ENCODE assay signal across 22 cellular contexts in genomic region chr1:95176859-95177258, GRCh38.
"Had no signal": no experiment of that assay in that cellular context is flagged by ENCODE, and none has a peak within 500 bp of the region (broad histone marks: within the 10 kb centered on the region; RNA-seq: fewer than 3 reads in every experiment).

No MANE protein-coding gene starts in this region.

- H3K27ac Mint-ChIP-seq: activated naive CD4-positive, alpha-beta T cell treated with anti-CD3 and anti-CD28 coated beads, Interleukin-2, amount 50 U/mL, for 72 hours; activated T-cell treated with anti-CD3 and anti-CD28 coated beads, Interleukin-2, amount 50 U/mL, for 24 hours; activated T-helper 17 cell treated with anti-CD3 and anti-CD28 coated beads, Interleukin-2, amount 50 U/mL, for 72 hours; brain; dendritic cell treated with granulocyte-macrophage colony-stimulating factor and Interleukin-4, amounts not matched to agents 40 ng/mL and 50 ng/mL, for 4 days had no signal

- DNase-seq: activated T-cell treated with anti-CD3 and anti-CD28 coated beads, Interleukin-2, amount 50 U/mL, for 24 hours; aorta; effector CD8-positive, alpha-beta T cell; foreskin keratinocyte; left ventricle myocardium superior; mesendoderm; mucosa of descending colon; occipital lobe; posterior cingulate gyrus; small intestine; stimulated activated CD4-positive, alpha-beta T cell treated with anti-CD3 and anti-CD28 coated beads, Interleukin-2, amount 100 ng/mL, for 24 hours; stimulated activated naive CD4-positive, alpha-beta T cell; T-helper 1 cell; upper lobe of left lung had no signal

- H3K4me3 Mint-ChIP-seq: activated T-cell treated with anti-CD3 and anti-CD28 coated beads, Interleukin-2, amount 50 U/mL, for 24 hours; activated T-helper 17 cell treated with anti-CD3 and anti-CD28 coated beads, Interleukin-2, amount 50 U/mL, for 72 hours; brain; dendritic cell treated with granulocyte-macrophage colony-stimulating factor and Interleukin-4, amounts not matched to agents 40 ng/mL and 50 ng/mL, for 4 days; neural crest cell had no signal

- H3K9me3 Mint-ChIP-seq: activated naive CD4-positive, alpha-beta T cell treated with anti-CD3 and anti-CD28 coated beads, Interleukin-2, amount 50 U/mL, for 72 hours; activated T-cell treated with anti-CD3 and anti-CD28 coated beads, Interleukin-2, amount 50 U/mL, for 24 hours; dendritic cell treated with granulocyte-macrophage colony-stimulating factor and Interleukin-4, amounts not matched to agents 40 ng/mL and 50 ng/mL, for 4 days had no signal

- H3K36me3 Mint-ChIP-seq: activated naive CD4-positive, alpha-beta T cell treated with anti-CD3 and anti-CD28 coated beads, Interleukin-2, amount 50 U/mL, for 72 hours had no signal

- ATAC-seq: activated naive CD4-positive, alpha-beta T cell treated with anti-CD3 and anti-CD28 coated beads, Interleukin-2, amount 50 U/mL, for 72 hours; activated T-helper 17 cell treated with anti-CD3 and anti-CD28 coated beads, Interleukin-2, amount 50 U/mL, for 72 hours; foreskin keratinocyte; left ventricle myocardium superior; mucosa of descending colon; sciatic nerve had no signal

- H3K4me1 ChIP-seq: foreskin keratinocyte had no signal

- H3K27ac ChIP-seq: foreskin keratinocyte, hepatocyte, thoracic aorta, upper lobe of left lung had no signal

- H3K9me3 ChIP-seq: mucosa of descending colon, thoracic aorta, upper lobe of left lung had no signal

- H3K27me3 Mint-ChIP-seq: activated T-helper 17 cell treated with anti-CD3 and anti-CD28 coated beads, Interleukin-2, amount 50 U/mL, for 72 hours; dendritic cell treated with granulocyte-macrophage colony-stimulating factor and Interleukin-4, amounts not matched to agents 40 ng/mL and 50 ng/mL, for 4 days had no signal

- H3K4me3 ChIP-seq: hepatocyte, mucosa of descending colon, thoracic aorta, upper lobe of left lung had no signal

- H3K36me3 ChIP-seq: thoracic aorta, upper lobe of left lung had no signal

- H3K27me3 ChIP-seq: foreskin keratinocyte, hepatocyte, upper lobe of left lung had no signal

- H3K4me1 Mint-ChIP-seq: activated T-helper 17 cell treated with anti-CD3 and anti-CD28 coated beads, Interleukin-2, amount 50 U/mL, for 72 hours; brain; neural crest cell had no signal
